Comparison of ENCODE assay signal across 1 cellular context in the genomic region with DNA sequence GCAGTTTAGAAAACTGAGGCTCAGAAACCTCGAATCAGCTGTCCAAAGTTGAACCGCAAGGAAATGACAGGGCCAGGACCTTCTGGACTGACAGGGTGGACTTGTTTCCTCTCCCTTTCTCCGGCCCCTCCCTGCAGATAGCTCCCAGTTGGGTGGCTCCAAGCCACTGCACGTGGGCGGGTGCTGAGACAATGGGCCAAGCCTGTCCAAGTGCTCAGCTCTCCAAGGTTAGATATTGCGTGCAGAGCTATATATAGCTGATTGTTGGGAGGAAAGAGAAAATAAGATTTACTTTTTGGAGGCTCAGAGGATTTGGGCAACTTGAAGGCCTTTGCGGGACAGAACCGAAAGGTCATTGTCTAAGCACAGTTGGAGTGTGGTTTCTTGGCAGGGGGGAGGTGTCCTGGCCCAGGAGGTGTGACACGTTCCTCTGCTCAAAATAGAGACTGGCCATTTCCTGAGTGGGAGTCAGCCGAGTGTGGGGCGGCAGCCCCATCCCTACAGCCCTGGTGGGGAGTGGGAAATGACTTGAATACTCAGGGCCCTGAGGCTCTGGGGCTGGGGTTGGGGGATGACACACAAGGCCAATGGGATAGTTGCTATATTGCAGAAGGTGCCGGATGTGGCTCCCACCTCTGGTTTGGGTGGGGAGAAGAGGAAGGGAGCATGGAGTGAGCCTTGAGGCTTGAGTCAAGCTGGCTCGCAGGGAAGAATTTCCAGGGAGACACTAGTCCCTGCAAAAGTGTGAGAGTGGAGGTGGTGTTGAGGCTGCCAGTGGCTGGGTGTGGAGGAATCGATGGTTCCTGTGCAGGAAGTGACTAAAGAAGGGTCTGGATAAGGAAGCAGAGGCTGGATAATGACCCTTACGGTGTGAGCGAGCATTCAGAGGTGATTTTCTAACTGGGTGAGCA.
TF ChIP-seq lines count a peak whose summit lies in the region.

No MANE protein-coding gene starts in this region.

TF ChIP-seq in K562, 482 proteins besides CTCF, POLR2A, EP300 and RAD21 (continues in another document):
- TF ChIP-seq NR2C1 (IDR thresholded peaks at IDR 0.05) = no peak
- no peak for TF ChIP-seq NR2C1 (tag; IDR thresholded peaks at IDR 0.05)
- no peak for TF ChIP-seq ZFP1 (CRISPR knock-in tag; IDR thresholded peaks at IDR 0.05)
- TF ChIP-seq SIRT6 (IDR thresholded peaks at IDR 0.05; ENCODE audit: low read depth, low read length) = no peak
- no peak for TF ChIP-seq THRAP3 (IDR thresholded peaks at IDR 0.05; ENCODE audit: borderline replicate concordance)
- TF ChIP-seq BRD4 (IDR thresholded peaks at IDR 0.05) = no peak
- no peak for TF ChIP-seq ZNF668 (CRISPR knock-in tag; IDR thresholded peaks at IDR 0.05)
- TF ChIP-seq ZNF174 (CRISPR knock-in tag; IDR thresholded peaks at IDR 0.05) = no peak
- TF ChIP-seq EGR1 (conservative IDR thresholded peaks at IDR 0.05) = peak; percentile 92
- TF ChIP-seq ZNF436 (CRISPR knock-in tag; IDR thresholded peaks at IDR 0.05) = no peak
- TF ChIP-seq CBX3 (IDR thresholded peaks at IDR 0.05; ENCODE audit: borderline replicate concordance in 1 of 2, low read length in 2 of 2) = no peak
- peak in 1 of 2 experiments; percentile 53; a peak in 1 of 4 replicates for TF ChIP-seq SRF (CRISPR knock-in tag; IDR thresholded peaks at IDR 0.05)
- peak; percentile 23; the same call in 1 of the 2 replicates for TF ChIP-seq DPF2 (IDR thresholded peaks at IDR 0.05)
- no peak for TF ChIP-seq NR3C1 (CRISPR knock-in tag; IDR thresholded peaks at IDR 0.05)
- peak; percentile 82 for TF ChIP-seq L3MBTL2 (IDR thresholded peaks at IDR 0.05)
- TF ChIP-seq HNRNPLL (IDR thresholded peaks at IDR 0.05; ENCODE audit: low read depth, low read length, poor library complexity, severe bottlenecking) = no peak
- peak; percentile 91 for TF ChIP-seq SOX6 (IDR thresholded peaks at IDR 0.05)
- no peak for TF ChIP-seq RUNX1 (IDR thresholded peaks at IDR 0.05; ENCODE audit: low read depth)
- TF ChIP-seq ZKSCAN8 (CRISPR knock-in tag; IDR thresholded peaks at IDR 0.05) = peak; percentile 28; the same call in 1 of the 2 replicates
- no peak for TF ChIP-seq ZNF197 (CRISPR knock-in tag; IDR thresholded peaks at IDR 0.05; ENCODE audit: low read depth)
- no peak for TF ChIP-seq JUNB (CRISPR knock-in tag; conservative IDR thresholded peaks at IDR 0.05)
- TF ChIP-seq, protein P1, sequence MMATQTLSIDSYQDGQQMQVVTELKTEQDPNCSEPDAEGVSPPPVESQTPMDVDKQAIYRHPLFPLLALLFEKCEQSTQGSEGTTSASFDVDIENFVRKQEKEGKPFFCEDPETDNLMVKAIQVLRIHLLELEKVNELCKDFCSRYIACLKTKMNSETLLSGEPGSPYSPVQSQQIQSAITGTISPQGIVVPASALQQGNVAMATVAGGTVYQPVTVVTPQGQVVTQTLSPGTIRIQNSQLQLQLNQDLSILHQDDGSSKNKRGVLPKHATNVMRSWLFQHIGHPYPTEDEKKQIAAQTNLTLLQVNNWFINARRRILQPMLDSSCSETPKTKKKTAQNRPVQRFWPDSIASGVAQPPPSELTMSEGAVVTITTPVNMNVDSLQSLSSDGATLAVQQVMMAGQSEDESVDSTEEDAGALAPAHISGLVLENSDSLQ (IDR thresholded peaks at IDR 0.05) = peak; percentile 71
- TF ChIP-seq TFAP4 (CRISPR knock-in tag; IDR thresholded peaks at IDR 0.05; ENCODE audit: borderline replicate concordance) = peak; percentile 81; the same call in 1 of the 2 replicates
- 0 out of 2 replicates have a peak, but pooled peaks have one; percentile 19 for TF ChIP-seq ETV1 (tag; conservative IDR thresholded peaks at IDR 0.05; ENCODE audit: low read depth)
- 0 out of 2 replicates have a peak, but pooled peaks have one; percentile 16 for TF ChIP-seq CREM (IDR thresholded peaks at IDR 0.05; ENCODE audit: low read depth)
- TF ChIP-seq RBM34 (IDR thresholded peaks at IDR 0.05; ENCODE audit: borderline replicate concordance, insufficient read depth, low read length) = no peak
- no peak for TF ChIP-seq CTBP1 (IDR thresholded peaks at IDR 0.05; ENCODE audit: borderline replicate concordance)
- peak; percentile 93 for TF ChIP-seq PRDM10 (IDR thresholded peaks at IDR 0.05; ENCODE audit: partially characterized antibody)
- no peak for TF ChIP-seq ZNF253 (CRISPR knock-in tag; conservative IDR thresholded peaks at IDR 0.05)
- TF ChIP-seq ZNF24 (IDR thresholded peaks at IDR 0.05) = no peak
- TF ChIP-seq FOXM1 (IDR thresholded peaks at IDR 0.05; ENCODE audit: low read depth) = no peak
- no peak for TF ChIP-seq FOXM1 (CRISPR knock-in tag; IDR thresholded peaks at IDR 0.05; ENCODE audit: low read depth)
- no peak for TF ChIP-seq KHSRP (IDR thresholded peaks at IDR 0.05)
- 0 out of 2 replicates have a peak, but pooled peaks have one; percentile 14 for TF ChIP-seq ZNF766 (CRISPR knock-in tag; conservative IDR thresholded peaks at IDR 0.05)
- no peak for TF ChIP-seq ZNF41 (CRISPR knock-in tag; conservative IDR thresholded peaks at IDR 0.05)
- TF ChIP-seq NCOA1 (IDR thresholded peaks at IDR 0.05; ENCODE audit: low read depth) = no peak
- TF ChIP-seq TBP (optimal IDR thresholded peaks at IDR 0.05; ENCODE audit: low read depth, low read length) = no peak
- 0 out of 2 replicates have a peak, but pooled peaks have one; percentile 30 for TF ChIP-seq SMAD4 (CRISPR knock-in tag; conservative IDR thresholded peaks at IDR 0.05)
- peak in 1 of 2 experiments; percentile 36; a peak in 1 of 4 replicates for TF ChIP-seq RCOR1 (IDR thresholded peaks at IDR 0.05; ENCODE audit: borderline replicate concordance in 1 of 2, low read depth in 2 of 2, low read length in 2 of 2)
- TF ChIP-seq, protein P2, sequence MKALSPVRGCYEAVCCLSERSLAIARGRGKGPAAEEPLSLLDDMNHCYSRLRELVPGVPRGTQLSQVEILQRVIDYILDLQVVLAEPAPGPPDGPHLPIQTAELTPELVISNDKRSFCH (CRISPR knock-in tag; IDR thresholded peaks at IDR 0.05) = no peak
- TF ChIP-seq, protein P2 (tag; IDR thresholded peaks at IDR 0.05) = 0 out of 2 replicates have a peak, but pooled peaks have one; percentile 62
- peak; percentile 89 for TF ChIP-seq MEF2D (tag; conservative IDR thresholded peaks at IDR 0.05; ENCODE audit: low read depth)
- no peak for TF ChIP-seq GTF2F1 (IDR thresholded peaks at IDR 0.05; ENCODE audit: low read depth, low read length)
- no peak for TF ChIP-seq IFI16 (CRISPR knock-in tag; IDR thresholded peaks at IDR 0.05)
- TF ChIP-seq MGA (IDR thresholded peaks at IDR 0.05) = peak; percentile 75
- TF ChIP-seq NRF1 (conservative IDR thresholded peaks at IDR 0.05 in 1 of 2, IDR thresholded peaks at IDR 0.05 in 1 of 2) = 0 out of 4 replicates have a peak, but pooled peaks of 1 of the 2 experiments have one; percentile 16
